In the genomic region with DNA sequence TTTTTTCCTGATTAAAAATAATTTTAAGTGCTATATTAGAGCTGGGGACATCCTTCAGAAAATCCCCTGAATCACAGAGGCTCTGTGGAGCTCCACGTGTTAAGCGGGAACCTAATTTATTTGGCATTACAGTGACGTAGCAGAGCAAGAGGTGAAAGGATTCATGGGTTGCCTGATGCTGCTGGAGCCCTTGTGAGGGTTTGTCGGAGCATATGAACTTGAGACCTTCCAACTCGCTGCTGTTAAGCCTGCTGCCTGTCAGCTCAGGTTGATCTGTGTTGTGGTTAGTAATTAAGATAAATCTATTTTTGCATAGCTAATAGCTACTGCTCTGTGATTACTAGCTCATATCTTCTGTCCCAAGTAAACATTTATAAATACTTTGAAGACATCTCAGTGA, we compare ENCODE assay signal across 16 cellular contexts.
DNase-seq lines count a peak whose midpoint lies in the region; ATAC-seq and TF ChIP-seq lines count a peak whose summit lies in the region.
"Had no signal": no experiment of that assay in that cellular context is flagged by ENCODE, and none has a peak within 500 bp of the region (broad histone marks: within the 10 kb centered on the region; RNA-seq: fewer than 3 reads in every experiment).

No MANE protein-coding gene starts in this region.

- no peaks in the 10 kb centered on the region; a peak in 2 of 4 replicates for H3K79me1 ChIP-seq in IMR-90 (ENCODE audit: low read depth in 1 of 2, low read length in 2 of 2)

- no peak for TF ChIP-seq CTCF in IMR-90 (conservative IDR thresholded peaks at IDR 0.05; ENCODE audit: low read depth, low read length)
- TF ChIP-seq CTCF in thyroid gland (IDR thresholded peaks at IDR 0.05) = no peak

- DNase-seq in activated CD4-positive, alpha-beta T cell treated with anti-CD3 and anti-CD28 coated beads, Interleukin-2, amount 10 ng/mL, durations not matched to agents 24 days and 14 days = peak; percentile 5
- no peak for DNase-seq in activated CD4-positive, alpha-beta T cell treated with anti-CD3 and anti-CD28 coated beads, Interleukin-2, amount 10 ng/mL, durations not matched to agents 7 days and 5 days
- DNase-seq in IMR-90 = no peak
- DNase-seq in amniotic epithelial cell (ENCODE audit: low read depth) = peak; percentile 13
- no peak for DNase-seq in thyroid gland
- no peak for DNase-seq in cortex of kidney (lab: John Stamatoyannopoulos, UW)
- no peak for DNase-seq in NCI-H345 (lab: John Stamatoyannopoulos, UW)
- DNase-seq: BE2C; CD8-positive, alpha-beta T cell; COR-L47; DMS53; GF-D8; GM23248; H7 had no signal

- no peak overlapping the region for H2AK9ac ChIP-seq in IMR-90 (replicated peaks; ENCODE audit: low read depth, low read length, poor library complexity)

- H4K5ac ChIP-seq in IMR-90 (ENCODE audit: low read depth, low read length) = no peak overlapping the region

- no peaks in the 10 kb centered on the region for H3K36me3 Mint-ChIP-seq in activated CD4-positive, alpha-beta T cell treated with anti-CD3 and anti-CD28 coated beads, Interleukin-2, amount 10 ng/mL, durations not matched to agents 24 days and 14 days (ENCODE audit: low read depth)
- H3K36me3 Mint-ChIP-seq in activated CD4-positive, alpha-beta T cell treated with anti-CD3 and anti-CD28 coated beads, Interleukin-2, amount 10 ng/mL, durations not matched to agents 7 days and 5 days (ENCODE audit: low read depth) = no peaks in the 10 kb centered on the region
- H3K36me3 Mint-ChIP-seq: CD8-positive, alpha-beta T cell; IgD-negative memory B cell had no signal

- H3K4me3 Mint-ChIP-seq in activated CD4-positive, alpha-beta T cell treated with anti-CD3 and anti-CD28 coated beads, Interleukin-2, amount 10 ng/mL, durations not matched to agents 24 days and 14 days = no peak overlapping the region
- H3K4me3 Mint-ChIP-seq in activated CD4-positive, alpha-beta T cell treated with anti-CD3 and anti-CD28 coated beads, Interleukin-2, amount 10 ng/mL, durations not matched to agents 7 days and 5 days = no peak overlapping the region
- H3K4me3 Mint-ChIP-seq: CD8-positive, alpha-beta T cell; IgD-negative memory B cell had no signal

- H4K8ac ChIP-seq in IMR-90 (ENCODE audit: low read depth in 2 of 2, low read length in 2 of 2) = no peak overlapping the region

- H2BK20ac ChIP-seq in IMR-90 (ENCODE audit: low read depth, low read length) = no peak overlapping the region

- no peak overlapping the region for H2AFZ ChIP-seq in IMR-90 (replicated peaks; ENCODE audit: low read length, poor library complexity)
- H2AFZ ChIP-seq: GM23248 had no signal

- no peaks in the 10 kb centered on the region for H3K9me3 Mint-ChIP-seq in activated CD4-positive, alpha-beta T cell treated with anti-CD3 and anti-CD28 coated beads, Interleukin-2, amount 10 ng/mL, durations not matched to agents 24 days and 14 days
- no peaks in the 10 kb centered on the region for H3K9me3 Mint-ChIP-seq in activated CD4-positive, alpha-beta T cell treated with anti-CD3 and anti-CD28 coated beads, Interleukin-2, amount 10 ng/mL, durations not matched to agents 7 days and 5 days
- H3K9me3 Mint-ChIP-seq: CD8-positive, alpha-beta T cell had no signal

- no peak overlapping the region for H3K27ac ChIP-seq in IMR-90 (ENCODE audit: insufficient read depth, low read length)
- H3K27ac ChIP-seq in thyroid gland = peak overlapping the region in 2 of 3 donors; percentile 85 to 89
- H3K27ac ChIP-seq: C4-2B, GM23248 had no signal

- intact Hi-C loops in activated CD4-positive, alpha-beta T cell treated with anti-CD3 and anti-CD28 coated beads, Interleukin-2, amount 10 ng/mL, durations not matched to agents 24 days and 14 days (cut with micrococcal nuclease) = no loop called here
- intact Hi-C loops in IMR-90 (cut with micrococcal nuclease) (no loop called here), thyroid gland (cut with DNase I) (no loop called here)

- dilution Hi-C loops in IMR-90 (cut with HindIII; ENCODE audit: low sequenced_read_pairs, unreplicated experiment) = no loop called here

- no peak overlapping the region for H3K23ac ChIP-seq in IMR-90 (ENCODE audit: low read depth, low read length)

- H3K18ac ChIP-seq in IMR-90 (ENCODE audit: low read depth, low read length) = no peak overlapping the region

- no peak overlapping the region for H2BK5ac ChIP-seq in IMR-90 (ENCODE audit: low read depth, low read length, poor library complexity, severe bottlenecking)

- no peak overlapping the region for H3K4me2 ChIP-seq in IMR-90 (ENCODE audit: low read depth, low read length)

- H2AK5ac ChIP-seq in IMR-90 (ENCODE audit: low read depth, low read length) = no peak overlapping the region

- 0 out of 2 replicates have a peak overlapping the region, but pooled peaks have one; percentile 14 for H3K14ac ChIP-seq in IMR-90 (replicated peaks; ENCODE audit: low read depth, low read length)

- H3K27me3 ChIP-seq in IMR-90 (ENCODE audit: control insufficient read depth, insufficient read depth, low read length) (no peaks in the 10 kb centered on the region), thyroid gland (no peaks in the 10 kb centered on the region)
- H3K27me3 ChIP-seq: BE2C had no signal

- no peak overlapping the region for H3K56ac ChIP-seq in IMR-90 (ENCODE audit: extremely low read depth, insufficient read depth, low read length)

- no peak overlapping the region for H3K9ac ChIP-seq in IMR-90 (ENCODE audit: low read depth, low read length)
- H3K9ac ChIP-seq: GM23248 had no signal

- 80% methylated on average over 1 of the region's 5 CpGs; no CpG with 5 or more reads in 1 of the 2 experiments for WGBS in IMR-90 (ENCODE audit: extremely low coverage in 2 of 2, insufficient read length in 1 of 2), 2 experiments
- whole genome bisulfite sequencing in thyroid gland, 2 donors = 92 to 97% methylated on average over 5 of the region's 5 CpGs

- H4K20me1 ChIP-seq in IMR-90 (ENCODE audit: insufficient read depth, low read length) = no peaks in the 10 kb centered on the region

- TF ChIP-seq RAD21 in IMR-90 (IDR thresholded peaks at IDR 0.05; ENCODE audit: low read length) = no peak

- H3K9me3 ChIP-seq in IMR-90 (ENCODE audit: control insufficient read depth, insufficient read depth, low read length) (no peaks in the 10 kb centered on the region), thyroid gland (no peaks in the 10 kb centered on the region)
- H3K9me3 ChIP-seq: BE2C had no signal

- H3K4me1 Mint-ChIP-seq in activated CD4-positive, alpha-beta T cell treated with anti-CD3 and anti-CD28 coated beads, Interleukin-2, amount 10 ng/mL, durations not matched to agents 24 days and 14 days = no peaks in the 10 kb centered on the region
- H3K4me1 Mint-ChIP-seq in activated CD4-positive, alpha-beta T cell treated with anti-CD3 and anti-CD28 coated beads, Interleukin-2, amount 10 ng/mL, durations not matched to agents 7 days and 5 days = no peaks in the 10 kb centered on the region

- H2BK120ac ChIP-seq in IMR-90 (ENCODE audit: low read depth, low read length) = no peak overlapping the region

- POLR2A ChIA-PET in activated CD4-positive, alpha-beta T cell treated with anti-CD3 and anti-CD28 coated beads, Interleukin-2, amount 10 ng/mL, durations not matched to agents 7 days and 5 days (lab: Charles Lee) = no interaction called here
- POLR2A ChIA-PET in IMR-90 (lab: Charles Lee; ENCODE audit: unreplicated experiment) = no interaction called here

- in situ Hi-C loops in IMR-90 (cut with MboI; ENCODE audit: low sequenced_read_pairs) = no loop called here

- no peak overlapping the region for H3K4ac ChIP-seq in IMR-90 (ENCODE audit: low read depth, low read length)

- no peak overlapping the region for H4K91ac ChIP-seq in IMR-90 (ENCODE audit: insufficient read depth, low read depth, low read length)

- H3K4me1 ChIP-seq in IMR-90 (ENCODE audit: control insufficient read depth, insufficient read depth, low read length) = peaks cover 8% of the 10 kb centered on the region
- H3K4me1 ChIP-seq in thyroid gland = peaks cover 35 to 44% of the 10 kb centered on the region in 2 donors
- H3K4me1 ChIP-seq: BE2C had no signal

- H3K4me3 ChIP-seq in IMR-90 (ENCODE audit: insufficient read depth, low read depth, low read length) (no peak overlapping the region), thyroid gland (replicated peaks in 1 of 3) (no peak overlapping the region)
- H3K4me3 ChIP-seq: GM23248 had no signal

- no peak for TF ChIP-seq POLR2A in IMR-90 (IDR thresholded peaks at IDR 0.05; ENCODE audit: low read depth, low read length)
- no peak for TF ChIP-seq POLR2A in thyroid gland (IDR thresholded peaks at IDR 0.05)

- H3K9me1 ChIP-seq in IMR-90 (ENCODE audit: insufficient read depth, low read length) = peaks cover 6% of the 10 kb centered on the region

- no peak for ATAC-seq in IMR-90 (ENCODE audit: low read depth)
- ATAC-seq: CD8-positive, alpha-beta T cell had no signal

- H3K27me3 Mint-ChIP-seq in activated CD4-positive, alpha-beta T cell treated with anti-CD3 and anti-CD28 coated beads, Interleukin-2, amount 10 ng/mL, durations not matched to agents 24 days and 14 days = no peaks in the 10 kb centered on the region
- no peaks in the 10 kb centered on the region for H3K27me3 Mint-ChIP-seq in activated CD4-positive, alpha-beta T cell treated with anti-CD3 and anti-CD28 coated beads, Interleukin-2, amount 10 ng/mL, durations not matched to agents 7 days and 5 days
- H3K27me3 Mint-ChIP-seq: IgD-negative memory B cell had no signal

- no peaks in the 10 kb centered on the region for H3K36me3 ChIP-seq in IMR-90 (ENCODE audit: control insufficient read depth, insufficient read depth, low read length)
- no peaks in the 10 kb centered on the region for H3K36me3 ChIP-seq in thyroid gland
- H3K36me3 ChIP-seq: BE2C had no signal

- BruUV-seq in IMR-90 (replicated peaks; lab: Mats Ljungman, UMichigan) = no TSS peak

- CTCF ChIA-PET in activated CD4-positive, alpha-beta T cell treated with anti-CD3 and anti-CD28 coated beads, Interleukin-2, amount 10 ng/mL, durations not matched to agents 7 days and 5 days (lab: Charles Lee) = no interaction called here
- CTCF ChIA-PET in IMR-90 (lab: Yijun Ruan, JAX) = no interaction called here

- no peak overlapping the region for H2BK15ac ChIP-seq in IMR-90 (ENCODE audit: low read depth, low read length)

- H3K27ac Mint-ChIP-seq in activated CD4-positive, alpha-beta T cell treated with anti-CD3 and anti-CD28 coated beads, Interleukin-2, amount 10 ng/mL, durations not matched to agents 24 days and 14 days = no peak overlapping the region
- H3K27ac Mint-ChIP-seq in activated CD4-positive, alpha-beta T cell treated with anti-CD3 and anti-CD28 coated beads, Interleukin-2, amount 10 ng/mL, durations not matched to agents 7 days and 5 days = no peak overlapping the region
- H3K27ac Mint-ChIP-seq: CD8-positive, alpha-beta T cell; IgD-negative memory B cell had no signal

TF ChIP-seq in IMR-90, 13 proteins besides CTCF, POLR2A, EP300 and RAD21 (continues in another document):
- no peak for TF ChIP-seq RFX5 (IDR thresholded peaks at IDR 0.05; ENCODE audit: low read depth, low read length)
- no peak for TF ChIP-seq NFE2L2 (IDR thresholded peaks at IDR 0.05; ENCODE audit: low read depth, low read length)
- TF ChIP-seq SMC3 (IDR thresholded peaks at IDR 0.05; ENCODE audit: low read depth, low read length) = no peak
- no peak for TF ChIP-seq BHLHE40 (IDR thresholded peaks at IDR 0.05; ENCODE audit: low read depth, low read length)
- no peak for TF ChIP-seq MAZ (IDR thresholded peaks at IDR 0.05; ENCODE audit: borderline replicate concordance, low read depth, low read length)

Comparison
In these comparisons a context has a peak if more than half of its experiments do, and no peak if none do; other contexts are left out.
1. DNase-seq: peak in activated CD4-positive, alpha-beta T cell treated with anti-CD3 and anti-CD28 coated beads, Interleukin-2, amount 10 ng/mL, durations not matched to agents 24 days and 14 days (single experiment) and amniotic epithelial cell (single experiment); none in activated CD4-positive, alpha-beta T cell treated with anti-CD3 and anti-CD28 coated beads, Interleukin-2, amount 10 ng/mL, durations not matched to agents 7 days and 5 days (single experiment), IMR-90 (single experiment), thyroid gland (0 of 2), cortex of kidney (single experiment) and NCI-H345 (single experiment).